32 cellular contexts compared by ENCODE assay signal in the genomic region with DNA sequence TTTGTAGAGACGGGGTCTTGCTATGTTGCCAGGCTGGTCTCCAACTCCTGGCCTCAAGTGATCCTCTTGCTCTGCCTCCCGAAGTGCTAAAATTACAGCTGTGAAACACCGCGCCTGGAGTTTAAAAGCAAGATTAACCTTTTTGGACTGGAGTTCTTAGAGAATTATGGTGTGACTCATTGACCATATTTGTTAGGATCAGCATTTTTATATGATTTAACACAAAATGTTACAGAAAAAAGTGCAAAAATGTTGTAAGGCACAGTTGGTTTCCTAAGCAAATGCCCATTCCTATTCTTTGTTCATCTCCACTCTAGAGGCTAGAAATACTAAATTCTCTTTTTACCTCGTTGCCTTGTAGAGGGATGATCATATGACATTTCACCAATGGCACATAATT. TPM values are rescaled to one million over a fixed set of nuclear protein-coding genes. Genes with fewer than 3 reads are reported as not detected.
DNase-seq lines count a peak whose midpoint lies in the region; ATAC-seq and TF ChIP-seq lines count a peak whose summit lies in the region.
"Had no signal": no experiment of that assay in that cellular context is flagged by ENCODE, and none has a peak within 500 bp of the region (broad histone marks: within the 10 kb centered on the region; RNA-seq: fewer than 3 reads in every experiment).

No MANE protein-coding gene starts in this region.

- intact Hi-C loops in activated CD8-positive, alpha-beta T cell treated with anti-CD3 and anti-CD28 coated beads for 36 hours (cut with micrococcal nuclease): no loop called here

- peaks cover 71% of the 10 kb centered on the region for H3K4me1 ChIP-seq in OCI-LY1 (ENCODE audit: insufficient read depth, low read length, severe bottlenecking)
- H3K4me1 ChIP-seq: heart left ventricle, sigmoid colon had no signal

- peak overlapping the region; percentile 56 for H3K4me2 ChIP-seq in OCI-LY1 (ENCODE audit: low read length)

- H3K27ac Mint-ChIP-seq in activated CD8-positive, alpha-beta T cell treated with anti-CD3 and anti-CD28 coated beads, Interleukin-2, amount 10 ng/mL, durations not matched to agents 7 days and 5 days: peak overlapping the region; percentile 60
- no peak overlapping the region for H3K27ac Mint-ChIP-seq in activated CD8-positive, alpha-beta T cell treated with anti-CD3 and anti-CD28 coated beads for 36 hours
- H3K27ac Mint-ChIP-seq: activated CD8-positive, alpha-beta memory T cell treated with anti-CD3 and anti-CD28 coated beads, Interleukin-2, amount 10 ng/mL, durations not matched to agents 7 days and 5 days had no signal

- peaks cover 16% of the 10 kb centered on the region for H3K4me1 Mint-ChIP-seq in activated CD8-positive, alpha-beta T cell treated with anti-CD3 and anti-CD28 coated beads, Interleukin-2, amount 10 ng/mL, durations not matched to agents 7 days and 5 days (ENCODE audit: low read depth)
- peaks cover 19% of the 10 kb centered on the region for H3K4me1 Mint-ChIP-seq in activated CD8-positive, alpha-beta T cell treated with anti-CD3 and anti-CD28 coated beads for 36 hours (ENCODE audit: low read depth)

- no peaks in the 10 kb centered on the region for H3K27me3 ChIP-seq in OCI-LY1 (ENCODE audit: insufficient read depth, low read length)
- H3K27me3 ChIP-seq: heart left ventricle, sigmoid colon, upper lobe of left lung had no signal

- peak overlapping the region; percentile 59 for H3K9ac ChIP-seq in OCI-LY1 (ENCODE audit: low read length)

- no peak overlapping the region for H2AFZ ChIP-seq in OCI-LY1 (ENCODE audit: low read length)

- POLR2A ChIA-PET in activated CD8-positive, alpha-beta T cell treated with anti-CD3 and anti-CD28 coated beads, Interleukin-2, amount 10 ng/mL, durations not matched to agents 7 days and 5 days (lab: Charles Lee): no interaction called here
- POLR2A ChIA-PET in activated CD8-positive, alpha-beta T cell treated with anti-CD3 and anti-CD28 coated beads for 36 hours (lab: Charles Lee): interaction anchor here (0.5 kb wide), 1 partner anchor 161 kb away, joined by 3 read pairs; no protein-coding TSS in a partner anchor

- H4K20me1 ChIP-seq in OCI-LY1 (ENCODE audit: insufficient read depth, low read length): no peaks in the 10 kb centered on the region

- H3K27me3 Mint-ChIP-seq in activated CD8-positive, alpha-beta T cell treated with anti-CD3 and anti-CD28 coated beads, Interleukin-2, amount 10 ng/mL, durations not matched to agents 7 days and 5 days (ENCODE audit: low read depth): no peaks in the 10 kb centered on the region
- H3K27me3 Mint-ChIP-seq in activated CD8-positive, alpha-beta T cell treated with anti-CD3 and anti-CD28 coated beads for 36 hours: no peaks in the 10 kb centered on the region
- H3K27me3 Mint-ChIP-seq: activated CD8-positive, alpha-beta memory T cell treated with anti-CD3 and anti-CD28 coated beads, Interleukin-2, amount 10 ng/mL, durations not matched to agents 7 days and 5 days; CD4-positive, alpha-beta memory T cell had no signal

- no peaks in the 10 kb centered on the region for H3K9me3 Mint-ChIP-seq in activated CD8-positive, alpha-beta T cell treated with anti-CD3 and anti-CD28 coated beads, Interleukin-2, amount 10 ng/mL, durations not matched to agents 7 days and 5 days (ENCODE audit: insufficient read depth)
- no peaks in the 10 kb centered on the region for H3K9me3 Mint-ChIP-seq in activated CD8-positive, alpha-beta T cell treated with anti-CD3 and anti-CD28 coated beads for 36 hours
- H3K9me3 Mint-ChIP-seq: activated T-cell treated with anti-CD3 and anti-CD28 coated beads, Interleukin-2, amount 50 U/mL, for 4 hours; CD4-positive, alpha-beta memory T cell had no signal

- TF ChIP-seq CTCF in activated CD8-positive, alpha-beta T cell treated with anti-CD3 and anti-CD28 coated beads for 36 hours (IDR thresholded peaks at IDR 0.05): no peak
- TF ChIP-seq CTCF in OCI-LY1 (IDR thresholded peaks at IDR 0.05; ENCODE audit: low read length): no peak

- CTCF ChIA-PET in activated CD8-positive, alpha-beta T cell treated with anti-CD3 and anti-CD28 coated beads, Interleukin-2, amount 10 ng/mL, durations not matched to agents 7 days and 5 days (lab: Charles Lee): no interaction called here
- CTCF ChIA-PET in activated CD8-positive, alpha-beta T cell treated with anti-CD3 and anti-CD28 coated beads for 36 hours (lab: Charles Lee): interaction anchor here (1.2 kb wide), 1 partner anchor 34 kb away, joined by 6 read pairs; the partner anchor contains the start of gene MDM2

- no peaks in the 10 kb centered on the region for H3K79me2 ChIP-seq in OCI-LY1 (ENCODE audit: insufficient read depth, low read length)

- peak overlapping the region; percentile 99 for H3K27ac ChIP-seq in OCI-LY1 (ENCODE audit: low read depth, low read length, poor library complexity, severe bottlenecking)
- H3K27ac ChIP-seq: 22Rv1, heart left ventricle, sigmoid colon, upper lobe of left lung had no signal

- no peaks in the 10 kb centered on the region for H3K9me3 ChIP-seq in OCI-LY1 (ENCODE audit: low read length)
- H3K9me3 ChIP-seq: heart left ventricle, sigmoid colon, upper lobe of left lung had no signal

- H3F3A ChIP-seq in OCI-LY1 (ENCODE audit: insufficient read depth, low read length): no peaks in the 10 kb centered on the region; the same call in 1 of the 2 replicates

- H3K4me3 Mint-ChIP-seq in activated CD8-positive, alpha-beta T cell treated with anti-CD3 and anti-CD28 coated beads, Interleukin-2, amount 10 ng/mL, durations not matched to agents 7 days and 5 days: no peak overlapping the region
- no peak overlapping the region for H3K4me3 Mint-ChIP-seq in activated CD8-positive, alpha-beta T cell treated with anti-CD3 and anti-CD28 coated beads for 36 hours
- H3K4me3 Mint-ChIP-seq: activated CD8-positive, alpha-beta memory T cell treated with anti-CD3 and anti-CD28 coated beads, Interleukin-2, amount 10 ng/mL, durations not matched to agents 7 days and 5 days; activated T-cell treated with anti-CD3 and anti-CD28 coated beads, Interleukin-2, amount 50 U/mL, for 4 hours had no signal

- no peak for DNase-seq in activated CD8-positive, alpha-beta T cell treated with anti-CD3 and anti-CD28 coated beads, Interleukin-2, amount 10 ng/mL, durations not matched to agents 7 days and 5 days
- DNase-seq in activated CD8-positive, alpha-beta T cell treated with anti-CD3 and anti-CD28 coated beads for 36 hours: no peak
- DNase-seq in fibroblast of peridontal ligament (ENCODE audit: extremely low read depth) (peak; percentile 29), stromal cell of bone marrow (ENCODE audit: low read depth) (peak; percentile 10), NCI-H2081 (lab: John Stamatoyannopoulos, UW) (no peak)
- DNase-seq: activated CD4-positive, alpha-beta T cell treated with anti-CD3 and anti-CD28 coated beads, Interleukin-2, amount 50 U/mL, for 1 hour; activated CD8-positive, alpha-beta memory T cell treated with anti-CD3 and anti-CD28 coated beads, Interleukin-2, amount 10 ng/mL, durations not matched to agents 7 days and 5 days; activated gamma-delta T cell; activated T-cell treated with anti-CD3 and anti-CD28 coated beads, Interleukin-2, amount 50 U/mL, for 4 hours; caudate nucleus; CD4-positive, alpha-beta memory T cell; DMS 273 treated with DMSO at 0.1 percent for 48 hours; EL; erythroblast; foreskin melanocyte; GOT3; heart left ventricle; left ventricle myocardium superior; NCI-H1417 treated with DMSO at 0.1 percent for 48 hours; NCI-H226; NCI-H526 treated with DMSO at 0.1 percent for 48 hours; SIG-M5; sigmoid colon; stimulated activated CD4-positive, alpha-beta T cell treated with anti-CD3 and anti-CD28 coated beads, Interleukin-12 subunit alpha, Interleukin-12 subunit beta, amount 100 ng/mL, for 4 hours; stimulated activated CD4-positive, alpha-beta T cell treated with anti-CD3 and anti-CD28 coated beads, Interleukin-4, amount 100 ng/mL, for 24 hours; substantia nigra; T1000; upper lobe of left lung had no signal

- H3K36me3 ChIP-seq in OCI-LY1 (ENCODE audit: insufficient read depth, low read length): no peaks in the 10 kb centered on the region
- H3K36me3 ChIP-seq: sigmoid colon, upper lobe of left lung had no signal

- ATAC-seq in activated CD8-positive, alpha-beta T cell treated with anti-CD3 and anti-CD28 coated beads, Interleukin-2, amount 10 ng/mL, durations not matched to agents 7 days and 5 days: no peak
- ATAC-seq in activated CD8-positive, alpha-beta T cell treated with anti-CD3 and anti-CD28 coated beads for 36 hours: no peak
- ATAC-seq in GM18907 (IDR thresholded peaks at IDR 0.05; ENCODE audit: unreplicated experiment) (no peak), HG03520 (IDR thresholded peaks at IDR 0.05; ENCODE audit: unreplicated experiment) (no peak)
- ATAC-seq: activated CD8-positive, alpha-beta memory T cell treated with anti-CD3 and anti-CD28 coated beads, Interleukin-2, amount 10 ng/mL, durations not matched to agents 7 days and 5 days; activated T-cell treated with anti-CD3 and anti-CD28 coated beads, Interleukin-2, amount 50 U/mL, for 4 hours; heart left ventricle; left ventricle myocardium superior had no signal

- no peaks in the 10 kb centered on the region for H3K36me3 Mint-ChIP-seq in activated CD8-positive, alpha-beta T cell treated with anti-CD3 and anti-CD28 coated beads, Interleukin-2, amount 10 ng/mL, durations not matched to agents 7 days and 5 days (ENCODE audit: low read depth)
- no peaks in the 10 kb centered on the region for H3K36me3 Mint-ChIP-seq in activated CD8-positive, alpha-beta T cell treated with anti-CD3 and anti-CD28 coated beads for 36 hours (ENCODE audit: low read depth)
- H3K36me3 Mint-ChIP-seq: CD4-positive, alpha-beta memory T cell had no signal

- H3K9me2 ChIP-seq in OCI-LY1 (ENCODE audit: low read depth, low read length): no peaks in the 10 kb centered on the region

- no peak overlapping the region for H3K4me3 ChIP-seq in OCI-LY1 (ENCODE audit: low read depth, low read length, poor library complexity, severe bottlenecking)
- H3K4me3 ChIP-seq: heart left ventricle, sigmoid colon, upper lobe of left lung had no signal

RNA-seq across cellular contexts. Expression of gene SLC35E3, which starts 27.6 kb away (rescaled TPM):
- total RNA-seq in activated CD8-positive, alpha-beta T cell treated with anti-CD3 and anti-CD28 coated beads, Interleukin-2, amount 10 ng/mL, durations not matched to agents 7 days and 5 days: 1 to 10 TPM; 9.6 to 9.8 TPM
- total RNA-seq in activated CD8-positive, alpha-beta T cell treated with anti-CD3 and anti-CD28 coated beads for 36 hours: 1 to 10 TPM; 5.3 to 5.6 TPM

RNA-seq across cellular contexts. Expression of gene MDM2, which starts 34.4 kb away (rescaled TPM):
- total RNA-seq in activated CD8-positive, alpha-beta T cell treated with anti-CD3 and anti-CD28 coated beads, Interleukin-2, amount 10 ng/mL, durations not matched to agents 7 days and 5 days: 100 to 1,000 TPM; 213 to 234 TPM
- total RNA-seq in activated CD8-positive, alpha-beta T cell treated with anti-CD3 and anti-CD28 coated beads for 36 hours: 100 to 1,000 TPM; 148 to 153 TPM

Comparison
In these comparisons a context has a peak if more than half of its experiments do, and no peak if none do; other contexts are left out.
1. DNase-seq: peak in fibroblast of peridontal ligament (single experiment) and stromal cell of bone marrow (single experiment); none in activated CD8-positive, alpha-beta T cell treated with anti-CD3 and anti-CD28 coated beads, Interleukin-2, amount 10 ng/mL, durations not matched to agents 7 days and 5 days (single experiment), activated CD8-positive, alpha-beta T cell treated with anti-CD3 and anti-CD28 coated beads for 36 hours (single experiment) and NCI-H2081 (0 of 2).